Comparison of ENCODE assay signal across 23 cellular contexts in the genomic region with DNA sequence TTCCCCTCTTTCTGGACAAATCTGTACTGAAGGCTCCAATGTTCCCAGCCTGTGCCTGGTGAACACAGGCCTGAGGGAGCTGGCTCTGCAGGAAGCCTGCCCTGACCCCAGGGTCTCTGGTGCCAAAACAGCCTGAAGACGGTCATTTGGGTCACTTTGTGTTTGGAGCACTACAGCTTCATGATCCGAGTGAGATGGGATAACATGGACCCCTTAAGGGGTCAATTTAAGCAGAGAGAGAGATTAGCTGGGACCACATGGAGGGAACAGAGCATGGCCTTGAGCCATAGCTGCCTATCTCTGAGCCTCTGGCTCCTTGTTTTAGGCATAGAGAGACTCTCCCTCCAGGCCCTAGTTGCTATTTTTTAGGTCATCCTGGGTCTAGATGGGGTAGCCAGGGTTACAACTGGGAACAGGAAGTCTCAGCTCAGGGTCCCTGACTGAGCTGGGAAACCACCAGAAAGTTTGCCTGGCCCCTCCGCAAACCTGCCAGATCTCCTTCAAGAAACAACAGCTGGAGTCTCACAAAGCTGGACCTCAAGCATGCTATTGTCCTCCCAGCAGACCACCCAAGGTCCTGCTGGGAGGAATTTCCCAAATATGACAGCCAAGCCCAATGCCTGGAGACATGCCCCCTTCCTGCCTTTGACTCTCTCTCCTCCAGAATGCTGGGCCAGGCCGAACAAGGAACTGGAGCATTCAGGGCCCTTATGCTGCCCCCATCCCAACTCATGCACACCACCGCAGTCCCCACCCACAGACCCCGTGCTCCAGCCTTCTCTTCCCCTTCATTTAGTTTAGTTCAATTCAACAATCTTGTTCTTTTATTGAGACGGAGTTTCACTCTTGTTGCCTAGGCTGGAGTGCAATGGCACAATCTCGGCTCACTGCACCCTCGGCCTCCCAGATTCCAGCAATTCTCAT. TPM values are rescaled to one million over a fixed set of nuclear protein-coding genes. Genes with fewer than 3 reads are reported as not detected.
DNase-seq lines count a peak whose midpoint lies in the region; ATAC-seq and TF ChIP-seq lines count a peak whose summit lies in the region.
"Had no signal": no experiment of that assay in that cellular context is flagged by ENCODE, and none has a peak within 500 bp of the region (broad histone marks: within the 10 kb centered on the region; RNA-seq: fewer than 3 reads in every experiment).

No MANE protein-coding gene starts in this region.

- no peaks in the 10 kb centered on the region for H3K27me3 ChIP-seq in left lung

- H3K36me3 Mint-ChIP-seq in endothelial cell (ENCODE audit: low read depth, unreplicated experiment) = peaks cover 26% of the 10 kb centered on the region

- intact Hi-C loops in Right ventricle myocardium inferior (cut with DNase I) = no loop called here
- intact Hi-C loops in cardiac septum (cut with DNase I) = no loop called here
- intact Hi-C loops in left lung (cut with DNase I) = no loop called here

- H3K27ac Mint-ChIP-seq in endothelial cell (ENCODE audit: unreplicated experiment) = no peak overlapping the region
- H3K27ac Mint-ChIP-seq: activated CD4-positive, alpha-beta T cell treated with anti-CD3 and anti-CD28 coated beads for 36 hours had no signal

- H3K4me1 ChIP-seq in left lung = peaks cover 4 to 64% of the 10 kb centered on the region in 2 donors

- H3K9me3 ChIP-seq in left lung = no peaks in the 10 kb centered on the region
- H3K9me3 ChIP-seq: esophagus muscularis mucosa had no signal

- H3K4me3 ChIP-seq in left lung = peak overlapping the region; percentile 3 to 53

- peak overlapping the region; percentile 21 to 48 for H3K27ac ChIP-seq in left lung
- H3K27ac ChIP-seq: C4-2B had no signal

- TF ChIP-seq CTCF in left lung (IDR thresholded peaks at IDR 0.05) = no peak
- TF ChIP-seq CTCF in endothelial cell (IDR thresholded peaks at IDR 0.05; ENCODE audit: unreplicated experiment) = no peak

- peaks cover 56% of the 10 kb centered on the region for H3K4me1 Mint-ChIP-seq in endothelial cell (ENCODE audit: unreplicated experiment)

- ATAC-seq in Right ventricle myocardium inferior = peak; percentile 72
- no peak for ATAC-seq in left lung
- ATAC-seq in HG02970 (IDR thresholded peaks at IDR 0.05; ENCODE audit: low FRiP score, unreplicated experiment) = no peak
- ATAC-seq: activated CD4-positive, alpha-beta T cell treated with anti-CD3 and anti-CD28 coated beads for 36 hours had no signal

- peaks cover 9% of the 10 kb centered on the region for H3K27me3 Mint-ChIP-seq in endothelial cell (ENCODE audit: unreplicated experiment)

- DNase-seq in Right ventricle myocardium inferior (ENCODE audit: missing footprints) (no peak), cardiac septum (ENCODE audit: low spot score) (no peak), left lung (no peak), retina (peak; percentile 16), NAMALWA (ENCODE audit: low spot score) (no peak), endothelial cell (ENCODE audit: low spot score) (no peak)
- DNase-seq in activated T-cell treated with anti-CD3 and anti-CD28 coated beads, Interleukin-2, amount 50 U/mL, for 1 hour = no peak
- DNase-seq: activated CD4-positive, alpha-beta T cell treated with anti-CD3 and anti-CD28 coated beads for 36 hours; activated CD8-positive, alpha-beta memory T cell treated with anti-CD3 and anti-CD28 coated beads, Interleukin-2, amount 50 U/mL, for 48 hours; activated naive CD4-positive, alpha-beta T cell treated with Interleukin-2 at 50 U/mL for 16 hours; DMS153; glutamatergic neuron; NCI-H1694; NCI-H510A; T-helper 9 cell had no signal

- H3K4me3 Mint-ChIP-seq in endothelial cell (ENCODE audit: unreplicated experiment) = no peak overlapping the region
- H3K4me3 Mint-ChIP-seq: activated CD4-positive, alpha-beta T cell treated with anti-CD3 and anti-CD28 coated beads for 36 hours had no signal

- H3K9me3 Mint-ChIP-seq in endothelial cell (ENCODE audit: unreplicated experiment) = no peaks in the 10 kb centered on the region

- H3K36me3 ChIP-seq in left lung = peaks cover 0 to 24% of the 10 kb centered on the region in 2 donors
- H3K36me3 ChIP-seq: esophagus muscularis mucosa had no signal

RNA-seq across cellular contexts. Expression of a gene that starts 4.0 kb away (rescaled TPM):
- total RNA-seq in Right ventricle myocardium inferior (33.4 TPM), cardiac septum (14.3 TPM), left lung (100 to 1,000 TPM; 145 to 220 TPM), endothelial cell (ENCODE audit: unreplicated experiment) (3.5 TPM)
- total RNA-seq: activated CD4-positive, alpha-beta T cell treated with anti-CD3 and anti-CD28 coated beads for 36 hours; MCF 10A had no signal

RNA-seq across cellular contexts. Expression of a gene that starts 58.2 kb away (rescaled TPM):
- total RNA-seq in Right ventricle myocardium inferior (not detected), cardiac septum (not detected), left lung (not detected), endothelial cell (ENCODE audit: unreplicated experiment) (0.08 TPM)
- total RNA-seq: A172; activated CD4-positive, alpha-beta T cell treated with anti-CD3 and anti-CD28 coated beads for 36 hours; dermis microvascular lymphatic vessel endothelial cell; MCF 10A; mucosa of gallbladder; subcutaneous adipose tissue had no signal
